Comparison of ENCODE assay signal across 31 cellular contexts in genomic region chr9:1909322-1909721, GRCh38.
"Had no signal": no experiment of that assay in that cellular context is flagged by ENCODE, and none has a peak within 500 bp of the region (broad histone marks: within the 10 kb centered on the region; RNA-seq: fewer than 3 reads in every experiment).

No MANE protein-coding gene starts in this region.

- H3K27me3 ChIP-seq: breast epithelium, cardiac muscle cell, colonic mucosa, esophagus squamous epithelium, gastroesophageal sphincter had no signal

- H3K4me3 Mint-ChIP-seq: activated CD8-positive, alpha-beta T cell treated with anti-CD3 and anti-CD28 coated beads for 36 hours; activated naive CD4-positive, alpha-beta T cell treated with anti-CD3 and anti-CD28 coated beads for 36 hours; activated naive CD4-positive, alpha-beta T cell treated with anti-CD3 and anti-CD28 coated beads, Interleukin-2, amount 50 U/mL, for 24 hours; activated naive CD8-positive, alpha-beta T cell treated with anti-CD3 and anti-CD28 coated beads, Interleukin-2, amount 10 ng/mL, durations not matched to agents 7 days and 5 days; activated T-cell treated with anti-CD3 and anti-CD28 coated beads, Interleukin-2, amount 50 U/mL, for 4 hours; activated T-helper 17 cell treated with anti-CD3 and anti-CD28 coated beads, Interleukin-2, amount 50 U/mL, for 72 hours; brain had no signal

- H3K27ac Mint-ChIP-seq: activated CD8-positive, alpha-beta T cell treated with anti-CD3 and anti-CD28 coated beads for 36 hours; activated naive CD4-positive, alpha-beta T cell treated with anti-CD3 and anti-CD28 coated beads for 36 hours; activated naive CD4-positive, alpha-beta T cell treated with anti-CD3 and anti-CD28 coated beads, Interleukin-2, amount 50 U/mL, for 24 hours; activated naive CD8-positive, alpha-beta T cell treated with anti-CD3 and anti-CD28 coated beads, Interleukin-2, amount 10 ng/mL, durations not matched to agents 7 days and 5 days; activated T-helper 17 cell treated with anti-CD3 and anti-CD28 coated beads, Interleukin-2, amount 50 U/mL, for 72 hours; brain had no signal

- H3K4me1 ChIP-seq: breast epithelium, colonic mucosa, esophagus squamous epithelium, gastroesophageal sphincter had no signal

- H3K36me3 ChIP-seq: breast epithelium, cardiac muscle cell, colonic mucosa, esophagus squamous epithelium, gastroesophageal sphincter had no signal

- FAIRE-seq: endometrium, endothelial cell of umbilical vein had no signal

- H3K27ac ChIP-seq: breast epithelium, cardiac muscle cell, colonic mucosa, epithelial cell of prostate, esophagus squamous epithelium, gastroesophageal sphincter had no signal

- H3K27me3 Mint-ChIP-seq: activated naive CD4-positive, alpha-beta T cell treated with anti-CD3 and anti-CD28 coated beads, Interleukin-2, amount 50 U/mL, for 24 hours; activated naive CD8-positive, alpha-beta T cell treated with anti-CD3 and anti-CD28 coated beads, Interleukin-2, amount 10 ng/mL, durations not matched to agents 7 days and 5 days; activated T-helper 17 cell treated with anti-CD3 and anti-CD28 coated beads, Interleukin-2, amount 50 U/mL, for 72 hours; brain had no signal

- DNase-seq: activated CD4-positive, alpha-beta T cell treated with anti-CD3 and anti-CD28 coated beads for 1 hour; activated CD4-positive, alpha-beta T cell treated with anti-CD3 and anti-CD28 coated beads for 4 hours; activated CD4-positive, alpha-beta T cell treated with anti-CD3 and anti-CD28 coated beads, Interleukin-2, amount 50 U/mL, for 1 hour; activated CD4-positive, alpha-beta T cell treated with anti-CD3 and anti-CD28 coated beads, Interleukin-2, amount 50 U/mL, for 48 hours; activated CD8-positive, alpha-beta memory T cell treated with anti-CD3 and anti-CD28 coated beads for 24 hours; activated CD8-positive, alpha-beta T cell treated with anti-CD3 and anti-CD28 coated beads for 36 hours; activated effector memory CD4-positive, alpha-beta T cell treated with Interleukin-2 at 50 U/mL for 16 hours; activated gamma-delta T cell treated with Interleukin-2 at 50 U/mL for 16 hours; activated naive CD4-positive, alpha-beta T cell treated with anti-CD3 and anti-CD28 coated beads for 36 hours; activated naive CD8-positive, alpha-beta T cell treated with anti-CD3 and anti-CD28 coated beads, Interleukin-2, amount 10 ng/mL, durations not matched to agents 7 days and 5 days; activated T-cell treated with anti-CD3 and anti-CD28 coated beads, Interleukin-2, amount 50 U/mL, for 4 hours; amniotic stem cell; anterior cingulate cortex; central memory CD4-positive, alpha-beta T cell; cerebellar nuclear complex; colonic mucosa; effector CD8-positive, alpha-beta T cell; esophagus squamous epithelium; foreskin melanocyte; head of caudate nucleus; hippocampal formation; T-helper 2 cell had no signal

- H3K4me1 Mint-ChIP-seq: activated naive CD4-positive, alpha-beta T cell treated with anti-CD3 and anti-CD28 coated beads, Interleukin-2, amount 50 U/mL, for 24 hours; activated T-helper 17 cell treated with anti-CD3 and anti-CD28 coated beads, Interleukin-2, amount 50 U/mL, for 72 hours had no signal

- H3K9me3 Mint-ChIP-seq: activated naive CD4-positive, alpha-beta T cell treated with anti-CD3 and anti-CD28 coated beads, Interleukin-2, amount 50 U/mL, for 24 hours; activated T-helper 17 cell treated with anti-CD3 and anti-CD28 coated beads, Interleukin-2, amount 50 U/mL, for 72 hours had no signal

- H3K4me3 ChIP-seq: breast epithelium, cardiac muscle cell, colonic mucosa, esophagus squamous epithelium, gastroesophageal sphincter had no signal

- H3K9me3 ChIP-seq: colonic mucosa had no signal

- ATAC-seq: activated CD8-positive, alpha-beta T cell treated with anti-CD3 and anti-CD28 coated beads for 36 hours; activated T-cell treated with anti-CD3 and anti-CD28 coated beads, Interleukin-2, amount 50 U/mL, for 4 hours; activated T-helper 17 cell treated with anti-CD3 and anti-CD28 coated beads, Interleukin-2, amount 50 U/mL, for 72 hours; gastroesophageal sphincter had no signal
